In the genomic region with DNA sequence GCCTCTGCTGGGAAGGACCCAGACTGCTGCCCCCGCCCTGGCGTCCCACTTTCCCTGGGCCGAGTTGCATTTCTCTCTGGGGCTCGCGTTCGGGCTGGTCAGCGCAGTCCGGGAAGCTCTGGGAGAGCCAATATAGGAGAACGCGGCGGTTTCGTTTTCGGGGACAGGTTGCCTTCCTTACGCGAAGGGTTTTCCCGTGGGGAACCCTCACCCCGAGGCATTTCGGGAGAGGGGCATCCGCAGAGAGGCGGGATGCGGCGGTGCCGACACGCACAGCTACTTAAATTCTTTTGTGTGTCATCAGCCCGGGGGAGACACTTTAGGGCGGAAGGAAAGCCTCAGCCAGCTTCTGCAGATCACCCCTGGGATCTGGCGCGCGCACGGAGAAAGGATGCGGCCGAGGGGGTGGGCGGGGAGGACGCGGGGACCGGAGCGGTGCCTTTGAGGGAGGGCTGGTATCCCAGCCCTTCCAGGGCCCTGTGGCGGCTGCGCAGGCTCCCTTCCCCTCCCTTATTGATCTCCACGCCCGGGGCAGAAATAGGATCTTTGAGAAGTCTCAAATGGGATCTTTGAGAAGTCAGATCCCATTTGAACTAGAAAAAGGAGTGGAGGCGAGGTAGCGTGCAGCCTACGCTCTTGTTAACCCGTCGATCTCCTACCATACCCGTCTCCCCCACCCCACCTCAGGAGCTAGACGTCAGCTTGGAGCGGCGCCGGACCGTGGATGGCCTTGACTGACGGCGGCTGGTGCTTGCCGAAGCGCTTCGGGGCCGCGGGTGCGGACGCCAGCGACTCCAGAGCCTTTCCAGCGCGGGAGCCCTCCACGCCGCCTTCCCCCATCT, we compare ENCODE assay signal across 7 cellular contexts. TPM values are rescaled to one million over a fixed set of nuclear protein-coding genes. Genes with fewer than 3 reads are reported as not detected.
A peak's percentile ranks its signal among the peaks of the same experiment; 100 is the strongest.
DNase-seq lines count a peak whose midpoint lies in the region; ATAC-seq, FAIRE-seq and TF ChIP-seq lines count a peak whose summit lies in the region.

No MANE protein-coding gene starts in this region.

- TF ChIP-seq CTCF in dorsolateral prefrontal cortex (IDR thresholded peaks at IDR 0.05 in 54 of 56, conservative IDR thresholded peaks at IDR 0.05 in 2 of 56; ENCODE audit: low read depth in 1 of 56, partially characterized antibody in 56 of 56) (no peak), vagina (IDR thresholded peaks at IDR 0.05) (no peak)

- H4K8ac ChIP-seq in mesendoderm (ENCODE audit: low read depth, low read length) = no peak overlapping the region

- H2BK120ac ChIP-seq in mesendoderm (ENCODE audit: low read depth, low read length) = no peak overlapping the region

- peak overlapping the region; percentile 85 for H3K9ac ChIP-seq in mesendoderm (ENCODE audit: low read length)

- H3K36me3 ChIP-seq in mesendoderm (ENCODE audit: control insufficient read depth, insufficient read depth, low read length) (peaks cover 33% of the 10 kb centered on the region), vagina (no peaks in the 10 kb centered on the region)

- no peaks in the 10 kb centered on the region for H3K79me1 ChIP-seq in mesendoderm (ENCODE audit: low read length)

- no peak for FAIRE-seq in RCC 7860 (lab: Jason Lieb, UNC)

- no peak for TF ChIP-seq POLR2A in vagina (IDR thresholded peaks at IDR 0.05)

- H3K27me3 ChIP-seq in dorsolateral prefrontal cortex = peaks cover 39 to 100% (median 97%) of the 10 kb centered on the region in 45 donors
- H3K27me3 ChIP-seq in mesendoderm (ENCODE audit: insufficient read depth, low read length, poor library complexity) = peaks cover 23% of the 10 kb centered on the region
- H3K27me3 ChIP-seq in vagina = peaks cover 9% of the 10 kb centered on the region

- peak overlapping the region; percentile 27 to 79 (median 60) for H3K4me3 ChIP-seq in dorsolateral prefrontal cortex
- H3K4me3 ChIP-seq in mesendoderm (ENCODE audit: low read length) = peak overlapping the region; percentile 100
- peak overlapping the region; percentile 66 to 68 for H3K4me3 ChIP-seq in vagina

- intact Hi-C loops in dorsolateral prefrontal cortex (cut with DNase I) (no loop called here), vagina (cut with DNase I) (loop anchor here (2.0 to 10.0 kb wide), 2 partner anchors 178 to 294 kb away; no protein-coding TSS in a partner anchor)

- peak overlapping the region; percentile 89 for H3K4ac ChIP-seq in mesendoderm (ENCODE audit: low read depth, low read length)

- H3K9me3 ChIP-seq in vagina = no peaks in the 10 kb centered on the region

- H3K23ac ChIP-seq in mesendoderm (ENCODE audit: low read length) = peak overlapping the region; percentile 80

- H4K5ac ChIP-seq in mesendoderm (ENCODE audit: low read length) = no peak overlapping the region

- peak overlapping the region; percentile 98 for H3K18ac ChIP-seq in mesendoderm (ENCODE audit: low read length)

- peak overlapping the region in 1 of 59 donors; percentile 21 for H3K27ac ChIP-seq in dorsolateral prefrontal cortex
- peak overlapping the region; percentile 93 for H3K27ac ChIP-seq in mesendoderm (ENCODE audit: low read depth, low read length)
- peak overlapping the region; percentile 80 for H3K27ac ChIP-seq in vagina

- DNase-seq in H4 (ENCODE audit: low spot score) (peak; percentile 26), RCC 7860 (ENCODE audit: low spot score) (peak; percentile 5), dorsolateral prefrontal cortex (no peak), mesendoderm (peak; percentile 69), vagina (ENCODE audit: extremely low spot score in 2 of 2) (peak in 1 of 2 donors; percentile 87)

- H3K4me1 ChIP-seq in mesendoderm (ENCODE audit: control insufficient read depth, low read depth, low read length) = no peaks in the 10 kb centered on the region
- peaks cover 40% of the 10 kb centered on the region for H3K4me1 ChIP-seq in vagina

- peak overlapping the region; percentile 85 for H2BK5ac ChIP-seq in mesendoderm (ENCODE audit: low read length)

- peak overlapping the region; percentile 96 for H3K56ac ChIP-seq in mesendoderm (ENCODE audit: low read length)

- ATAC-seq in activated CD4-positive, CD25-positive, alpha-beta regulatory T cell treated with anti-CD3 and anti-CD28 coated beads, Interleukin-2, amount 50 U/mL, for 24 hours = no peak
- ATAC-seq in GM21737 (IDR thresholded peaks at IDR 0.05; ENCODE audit: unreplicated experiment) = no peak

- no peak overlapping the region for H2BK15ac ChIP-seq in mesendoderm (replicated peaks; ENCODE audit: low read depth)

- peak overlapping the region; percentile 39 for H3K4me2 ChIP-seq in mesendoderm (ENCODE audit: low read length)

- H3K79me2 ChIP-seq in mesendoderm (ENCODE audit: control insufficient read depth, insufficient read depth, low read length) = peaks cover 93% of the 10 kb centered on the region

- no CpG with 5 or more reads among the region's 66 CpGs for whole genome bisulfite sequencing in mesendoderm (ENCODE audit: extremely low coverage, insufficient coverage, low lambda C conversion rate)

- H2AK5ac ChIP-seq in mesendoderm (ENCODE audit: low read length) = no peak overlapping the region

RNA-seq across cellular contexts. Expression of a gene that starts 1.3 kb away (rescaled TPM):
- 6.5 and 7.5 TPM in 2 replicates for total RNA-seq in H4 (2014; rRNA removed; shearing (Covaris generic))
- total RNA-seq in dorsolateral prefrontal cortex (1 to 10 TPM in 2 of 120 experiments, under 1 TPM in 36, not detected in 82; 0.10 to 1.5 (median 0.28) TPM), vagina (9.8 TPM)
- polyA plus RNA-seq in mesendoderm (2013, experiment 1 of 2) = 31.4 TPM
- 28.4 TPM for polyA plus RNA-seq in mesendoderm (2013, experiment 2 of 2)

Comparison
In these comparisons a context has a peak if more than half of its experiments do, and no peak if none do; other contexts are left out.
1. DNase-seq: peak in H4 (single experiment), RCC 7860 (single experiment) and mesendoderm (single experiment); none in dorsolateral prefrontal cortex (0 of 10).
2. Peak in every context shown above with its lines, with median percentiles within 50 percentile points of each other: H3K4me3 ChIP-seq.